ENCODE assay signal across 33 cellular contexts in genomic region chrX:133389975-133390374, GRCh38. TPM values are rescaled to one million over a fixed set of nuclear protein-coding genes. Genes with fewer than 3 reads are reported as not detected.
DNase-seq lines count a peak whose midpoint lies in the region; ATAC-seq, FAIRE-seq and TF ChIP-seq lines count a peak whose summit lies in the region.
"Had no signal": no experiment of that assay in that cellular context is flagged by ENCODE, and none has a peak within 500 bp of the region (broad histone marks: within the 10 kb centered on the region; RNA-seq: fewer than 3 reads in every experiment).

No MANE protein-coding gene starts in this region.

- intact Hi-C loops in left lung (cut with DNase I) (no loop called here), prostate gland (cut with DNase I) (no loop called here)

- no peak overlapping the region for H3K4me3 ChIP-seq in astrocyte (ENCODE audit: insufficient read depth, low read depth, low read length)
- no peak overlapping the region for H3K4me3 ChIP-seq in left lung
- no peak overlapping the region for H3K4me3 ChIP-seq in prostate gland
- H3K4me3 ChIP-seq: PC-9, SJCRH30 had no signal

- ATAC-seq in GM19025 (IDR thresholded peaks at IDR 0.05; ENCODE audit: low read depth, unreplicated experiment): peak; percentile 58
- peak; percentile 29 for ATAC-seq in left lung
- ATAC-seq: Right ventricle myocardium inferior had no signal

- no peak overlapping the region for H3K9ac ChIP-seq in astrocyte (ENCODE audit: low read length)

- H3K27ac ChIP-seq in astrocyte (ENCODE audit: low read depth, low read length) (no peak overlapping the region), left lung (no peak overlapping the region), prostate gland (no peak overlapping the region)
- H3K27ac ChIP-seq: HL-60, PC-9, SJCRH30 had no signal

- H3K79me2 ChIP-seq in astrocyte (ENCODE audit: insufficient read depth, low read length): peaks cover 10% of the 10 kb centered on the region

- no peak overlapping the region for H3K4me3 Mint-ChIP-seq in astrocyte (ENCODE audit: unreplicated experiment)
- H3K4me3 Mint-ChIP-seq in neural crest cell: no peak overlapping the region
- H3K4me3 Mint-ChIP-seq: CD14-positive monocyte; CD8-positive, alpha-beta memory T cell had no signal

- H3K4me1 ChIP-seq in astrocyte (ENCODE audit: insufficient read depth, low read length): no peaks in the 10 kb centered on the region
- H3K4me1 ChIP-seq in left lung: no peaks in the 10 kb centered on the region
- no peaks in the 10 kb centered on the region for H3K4me1 ChIP-seq in prostate gland (replicated peaks)
- H3K4me1 ChIP-seq: BE2C, SJCRH30 had no signal

- no peaks in the 10 kb centered on the region for H3K9me3 Mint-ChIP-seq in astrocyte (ENCODE audit: unreplicated experiment)
- H3K9me3 Mint-ChIP-seq in neural crest cell: no peaks in the 10 kb centered on the region
- H3K9me3 Mint-ChIP-seq: CD14-positive monocyte; CD8-positive, alpha-beta memory T cell had no signal

- H2AFZ ChIP-seq in astrocyte (ENCODE audit: low read depth, low read length): no peak overlapping the region
- H2AFZ ChIP-seq: PC-9 had no signal

- H3K27me3 ChIP-seq in astrocyte (ENCODE audit: insufficient read depth, low read length) (no peaks in the 10 kb centered on the region), left lung (no peaks in the 10 kb centered on the region), prostate gland (replicated peaks; ENCODE audit: insufficient read depth) (no peaks in the 10 kb centered on the region)
- H3K27me3 ChIP-seq: BE2C, SJCRH30 had no signal

- 84% methylated on average over 6 of the region's 6 CpGs for WGBS in prostate gland

- peaks cover 15% of the 10 kb centered on the region for H3K4me1 Mint-ChIP-seq in astrocyte (ENCODE audit: low read depth, unreplicated experiment)
- peaks cover 63% of the 10 kb centered on the region for H3K4me1 Mint-ChIP-seq in neural crest cell
- H3K4me1 Mint-ChIP-seq: CD14-positive monocyte; CD8-positive, alpha-beta memory T cell had no signal

- no peak for TF ChIP-seq POLR2A in prostate gland (IDR thresholded peaks at IDR 0.05)

- DNase-seq in astrocyte (ENCODE audit: low read depth) (no peak), left lung (no peak), neural crest cell (ENCODE audit: low read depth, low spot score) (no peak), prostate gland (ENCODE audit: low spot score) (no peak), glomerular visceral epithelial cell (ENCODE audit: extremely low spot score) (no peak), HPDE6-E6E7 (ENCODE audit: extremely low spot score) (no peak), NCI-H524 treated with DMSO at 0.1 percent for 48 hours (lab: John Stamatoyannopoulos, UW) (no peak)
- DNase-seq: 8988T; ACHN; BE2C; CD8-positive, alpha-beta memory T cell; DMS 273 treated with DMSO at 0.1 percent for 48 hours; DMS79 treated with DMSO at 0.1 percent for 48 hours; GF-D8; HCEC 1CT; NCI-H1048; NCI-H1417 treated with DMSO at 0.1 percent for 48 hours; NCI-H1694 treated with DMSO at 0.1 percent for 48 hours; NCI-H2081 treated with DMSO at 0.1 percent for 48 hours; NCI-H2171; NCI-H345; NCI-H524; NCI-H774; NK-92 treated with Interleukin-12 subunit alpha and Interleukin-12 subunit beta, amount 100 ng/mL, for 24 hours; PC-9; SJCRH30 had no signal

- H3K9me3 ChIP-seq in astrocyte (ENCODE audit: insufficient read depth, low read depth, low read length): no peaks in the 10 kb centered on the region
- no peaks in the 10 kb centered on the region for H3K9me3 ChIP-seq in left lung
- H3K9me3 ChIP-seq in prostate gland: no peaks in the 10 kb centered on the region
- H3K9me3 ChIP-seq: BE2C, SJCRH30 had no signal

- H3K36me3 Mint-ChIP-seq in astrocyte (ENCODE audit: low read depth, unreplicated experiment): no peaks in the 10 kb centered on the region
- no peaks in the 10 kb centered on the region for H3K36me3 Mint-ChIP-seq in neural crest cell (ENCODE audit: low read depth)
- H3K36me3 Mint-ChIP-seq: CD14-positive monocyte; CD8-positive, alpha-beta memory T cell had no signal

- TF ChIP-seq CTCF in astrocyte (IDR thresholded peaks at IDR 0.05; ENCODE audit: insufficient read depth, low read depth, low read length) (no peak), left lung (IDR thresholded peaks at IDR 0.05) (no peak), neural crest cell (conservative IDR thresholded peaks at IDR 0.05) (no peak), prostate gland (IDR thresholded peaks at IDR 0.05) (no peak)

- no peak overlapping the region for H3K4me2 ChIP-seq in astrocyte (ENCODE audit: low read length)
- H3K4me2 ChIP-seq: PC-9 had no signal

- no peaks in the 10 kb centered on the region for H3K27me3 Mint-ChIP-seq in astrocyte (ENCODE audit: low read depth, unreplicated experiment)
- H3K27me3 Mint-ChIP-seq in neural crest cell (ENCODE audit: low read depth): no peaks in the 10 kb centered on the region

- peaks cover 6% of the 10 kb centered on the region for H4K20me1 ChIP-seq in astrocyte (ENCODE audit: insufficient read depth, low read length)

- H3K36me3 ChIP-seq in astrocyte (ENCODE audit: insufficient read depth, low read length) (no peaks in the 10 kb centered on the region), left lung (no peaks in the 10 kb centered on the region), prostate gland (no peaks in the 10 kb centered on the region)
- H3K36me3 ChIP-seq: BE2C, SJCRH30 had no signal

- FAIRE-seq in astrocyte (lab: Jason Lieb, UNC): peak; percentile 80
- FAIRE-seq: GM12892, H1 had no signal

- H3K27ac Mint-ChIP-seq in astrocyte (ENCODE audit: unreplicated experiment): no peak overlapping the region
- peak overlapping the region; percentile 2 for H3K27ac Mint-ChIP-seq in neural crest cell (ENCODE audit: unreplicated experiment)
- H3K27ac Mint-ChIP-seq: CD8-positive, alpha-beta memory T cell had no signal

RNA-seq across cellular contexts. Expression of gene GPC4, which starts 25.3 kb away (rescaled TPM):
- total RNA-seq in astrocyte (71.9 and 86.4 TPM in 2 replicates), left lung (10 to 100 TPM; 34.4 to 59.9 TPM), neural crest cell (21.1 and 22.3 TPM in 2 replicates), prostate gland (10 to 100 TPM in 1 of 2 donors, 1 to 10 TPM in 1; 8.0 to 15.2 TPM)
- total RNA-seq: CD8-positive, alpha-beta memory T cell; RPMI7951 had no signal
